Comparison of ENCODE assay signal across 20 cellular contexts in the genomic region with DNA sequence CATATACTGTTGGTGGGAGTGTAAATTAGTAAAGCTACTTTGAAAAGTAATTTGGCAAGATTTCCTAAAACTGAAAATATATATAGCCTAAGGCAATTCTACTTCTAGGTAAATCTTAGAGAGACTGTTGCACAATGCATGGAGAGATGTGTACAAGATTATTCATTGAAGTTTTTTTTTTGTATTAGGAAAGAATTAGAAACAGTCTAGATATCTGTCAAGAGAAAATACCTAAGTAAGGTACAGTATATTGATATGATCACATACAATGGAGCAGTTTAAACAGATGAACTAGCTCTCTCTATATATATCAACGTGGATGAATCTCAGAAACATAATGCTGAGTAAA. TPM values are rescaled to one million over a fixed set of nuclear protein-coding genes. Genes with fewer than 3 reads are reported as not detected.
DNase-seq lines count a peak whose midpoint lies in the region; ATAC-seq, FAIRE-seq and TF ChIP-seq lines count a peak whose summit lies in the region.
"Had no signal": no experiment of that assay in that cellular context is flagged by ENCODE, and none has a peak within 500 bp of the region (broad histone marks: within the 10 kb centered on the region; RNA-seq: fewer than 3 reads in every experiment).

No MANE protein-coding gene starts in this region.

- TF ChIP-seq CTCF in RWPE2 (IDR thresholded peaks at IDR 0.05; ENCODE audit: poor library complexity, severe bottlenecking) (no peak), bronchial epithelial cell (IDR thresholded peaks at IDR 0.05; ENCODE audit: insufficient read depth, low read length, severe bottlenecking) (no peak)

- no peaks in the 10 kb centered on the region for H3K27me3 ChIP-seq in RWPE2 (ENCODE audit: insufficient read depth, poor library complexity, severe bottlenecking)
- no peaks in the 10 kb centered on the region for H3K27me3 ChIP-seq in bronchial epithelial cell (ENCODE audit: control insufficient read depth, insufficient read depth, low read length)
- H3K27me3 ChIP-seq: BLaER1 treated with 17β-estradiol and CSF1 and Interleukin-3, amounts not matched to agents 10 nM and 100 nM had no signal

- H3K27ac ChIP-seq in RWPE2 (ENCODE audit: poor library complexity, severe bottlenecking): peak overlapping the region; percentile 16
- H3K27ac ChIP-seq: BLaER1 treated with 17β-estradiol and CSF1 and Interleukin-3, amounts not matched to agents 10 nM and 100 nM had no signal

- H3K4me1 ChIP-seq in RWPE2 (ENCODE audit: insufficient read depth, poor library complexity, severe bottlenecking): peaks cover 13% of the 10 kb centered on the region
- H3K4me1 ChIP-seq: BLaER1 treated with 17β-estradiol and CSF1 and Interleukin-3, amounts not matched to agents 10 nM and 100 nM had no signal

- peak; percentile 51 for ATAC-seq in RWPE2 (ENCODE audit: low read depth)
- ATAC-seq: GM12878, HCT116, HepG2 had no signal

- H3K9me3 ChIP-seq in RWPE2 (ENCODE audit: severe bottlenecking): no peaks in the 10 kb centered on the region
- H3K9me3 ChIP-seq: BLaER1 treated with 17β-estradiol and CSF1 and Interleukin-3, amounts not matched to agents 10 nM and 100 nM had no signal

- H3K36me3 ChIP-seq in RWPE2 (ENCODE audit: low read depth): no peaks in the 10 kb centered on the region
- H3K36me3 ChIP-seq in bronchial epithelial cell (ENCODE audit: control insufficient read depth, insufficient read depth, low read length): no peaks in the 10 kb centered on the region
- H3K36me3 ChIP-seq: BLaER1 treated with 17β-estradiol and CSF1 and Interleukin-3, amounts not matched to agents 10 nM and 100 nM had no signal

- H3K4me3 ChIP-seq in RWPE2 (ENCODE audit: severe bottlenecking) (no peak overlapping the region), bronchial epithelial cell (ENCODE audit: low read depth, low read length) (no peak overlapping the region)
- H3K4me3 ChIP-seq: BLaER1 treated with 17β-estradiol and CSF1 and Interleukin-3, amounts not matched to agents 10 nM and 100 nM; GM12878 had no signal

- peak; percentile 65 for DNase-seq in OCI-M1 (lab: John Stamatoyannopoulos, UW)
- DNase-seq in RWPE2 (ENCODE audit: low spot score): no peak
- peak; percentile 71 for DNase-seq in bronchial epithelial cell (ENCODE audit: low read depth)
- DNase-seq in renal cortical epithelial cell (ENCODE audit: low read depth): peak; percentile 24
- DNase-seq in SIG-M5 (lab: John Stamatoyannopoulos, UW): no peak
- DNase-seq in mesenteric fat pad (ENCODE audit: low spot score): no peak
- no peak for DNase-seq in iPS-NIHi7 (ENCODE audit: extremely low spot score)
- DNase-seq: CD8-positive, alpha-beta memory T cell; COR-L47; DMS 273 treated with DMSO at 0.1 percent for 48 hours; DMS53; DND-41; EL; GOT3; H7; HFFc6 had no signal

- FAIRE-seq in bronchial epithelial cell (lab: Jason Lieb, UNC): no peak
- FAIRE-seq: GM12878, HepG2 had no signal

RNA-seq across cellular contexts. Expression of gene ACVR1, which starts 59.2 kb away (rescaled TPM):
- 17.1 and 17.3 TPM in 2 replicates for total RNA-seq in bronchial epithelial cell
- 9.0 and 57.3 TPM in 2 replicates for total RNA-seq in renal cortical epithelial cell
- 37.7 TPM for total RNA-seq in mesenteric fat pad

Comparison
In these comparisons a context has a peak if more than half of its experiments do, and no peak if none do; other contexts are left out.
1. DNase-seq: peak in OCI-M1 (single experiment), bronchial epithelial cell (single experiment) and renal cortical epithelial cell (single experiment); none in RWPE2 (single experiment), SIG-M5 (single experiment), mesenteric fat pad (single experiment) and iPS-NIHi7 (single experiment).